In the genomic region with DNA sequence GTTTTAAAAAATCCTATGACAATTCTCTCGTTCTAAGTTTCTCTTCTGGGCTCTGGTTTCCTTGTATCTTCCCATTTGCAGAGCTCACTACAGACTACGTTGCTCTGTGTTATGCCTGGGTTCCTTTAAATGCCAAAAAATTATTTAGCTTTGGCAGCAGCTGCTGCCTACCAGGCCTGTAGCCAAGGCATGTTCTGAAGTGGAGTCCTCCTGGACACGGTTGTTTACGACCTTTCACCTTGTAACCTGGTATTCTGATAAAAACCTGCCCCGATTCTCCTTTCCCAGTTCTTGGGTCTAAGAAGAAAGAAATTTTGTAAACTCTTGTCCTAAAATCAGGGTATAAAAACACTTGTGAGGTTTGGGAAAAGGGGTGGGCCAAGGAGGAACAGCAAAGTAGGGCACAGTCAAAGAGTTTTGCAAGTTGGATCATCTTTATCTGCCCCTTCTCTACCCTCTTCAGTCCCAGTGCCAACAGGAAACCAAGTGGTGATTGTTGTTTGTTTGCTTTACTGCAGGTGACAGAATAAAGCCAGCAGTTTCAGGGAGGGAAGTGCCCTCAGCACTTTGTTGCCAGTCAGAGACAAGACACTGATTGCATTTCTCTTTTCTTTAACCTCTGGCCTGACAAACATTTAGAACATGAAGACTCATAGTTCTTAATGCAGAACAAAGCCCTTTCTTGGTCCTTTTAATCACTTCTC, we compare ENCODE assay signal across 8 cellular contexts. TPM values are rescaled to one million over a fixed set of nuclear protein-coding genes. Genes with fewer than 3 reads are reported as not detected.
A peak's percentile ranks its signal among the peaks of the same experiment; 100 is the strongest.
DNase-seq lines count a peak whose midpoint lies in the region; ATAC-seq and TF ChIP-seq lines count a peak whose summit lies in the region.

No MANE protein-coding gene starts in this region.

- H3K9ac ChIP-seq in duodenal mucosa (ENCODE audit: low read depth in 1 of 2, low read length in 2 of 2) (peak overlapping the region in 1 of 2 donors; percentile 28), neuronal stem cell (ENCODE audit: low read depth, low read length, poor library complexity) (no peak overlapping the region)

- in situ Hi-C loops in GM13976 (cut with MboI; ENCODE audit: low sequenced_read_pairs, unreplicated experiment), result loop anchor here (10.0 kb wide), 2 partner anchors 105 to 165 kb away; no protein-coding TSS in a partner anchor

- no peak overlapping the region for H3K4ac ChIP-seq in neuronal stem cell (ENCODE audit: low read length)

- peak; percentile 74 for DNase-seq in DMS53 treated with DMSO at 0.1 percent for 48 hours (lab: John Stamatoyannopoulos, UW; ENCODE audit: unreplicated experiment)
- peak; percentile 81 for DNase-seq in NCI-H748 (lab: John Stamatoyannopoulos, UW; ENCODE audit: unreplicated experiment)
- DNase-seq in neuronal stem cell (ENCODE audit: low spot score), result no peak
- DNase-seq in NCI-H2227 (lab: John Stamatoyannopoulos, UW; ENCODE audit: unreplicated experiment), result no peak
- DNase-seq in GOT3 (lab: John Stamatoyannopoulos, UW), result no peak
- DNase-seq in GM13976 (ENCODE audit: low spot score), result no peak

- H3K4me1 ChIP-seq in duodenal mucosa (ENCODE audit: control insufficient read depth in 1 of 2, insufficient read depth in 2 of 2, low read length in 2 of 2), result peaks cover 23 to 24% of the 10 kb centered on the region in 2 donors
- peaks cover 6 to 12% of the 10 kb centered on the region in 2 donors for H3K4me1 ChIP-seq in neuronal stem cell (ENCODE audit: control insufficient read depth in 2 of 2, insufficient read depth in 1 of 2, low read depth in 1 of 2, low read length in 2 of 2)

- no peak overlapping the region for H3K14ac ChIP-seq in neuronal stem cell (ENCODE audit: low read length)

- ATAC-seq in GM21529 (IDR thresholded peaks at IDR 0.05; ENCODE audit: unreplicated experiment), result no peak

- no peak overlapping the region for H2AK5ac ChIP-seq in neuronal stem cell (ENCODE audit: low read depth, low read length)

- H4K91ac ChIP-seq in neuronal stem cell (ENCODE audit: low read depth, low read length, poor library complexity), result no peak overlapping the region

- WGBS in neuronal stem cell (ENCODE audit: extremely low coverage in 2 of 2, insufficient read length in 2 of 2, insufficient replicate concordance in 1 of 2), 2 donors, result no CpG with 5 or more reads among the region's 5 CpGs

- H3K27me3 ChIP-seq in duodenal mucosa (ENCODE audit: control insufficient read depth in 1 of 2, insufficient read depth in 2 of 2, low read length in 2 of 2) (no peaks in the 10 kb centered on the region), neuronal stem cell (ENCODE audit: control insufficient read depth in 3 of 3, insufficient read depth in 3 of 3, low read depth in 1 of 3, low read length in 3 of 3) (no peaks in the 10 kb centered on the region)

- H2BK12ac ChIP-seq in neuronal stem cell (ENCODE audit: low read length), result no peak overlapping the region

- no peak overlapping the region for H2BK120ac ChIP-seq in neuronal stem cell (ENCODE audit: low read depth, low read length)

- H3K36me3 ChIP-seq in duodenal mucosa (ENCODE audit: control insufficient read depth in 1 of 2, insufficient read depth in 2 of 2, low read length in 2 of 2) (peaks cover 9 to 14% of the 10 kb centered on the region in 2 donors), neuronal stem cell (replicated peaks in 1 of 2; ENCODE audit: control insufficient read depth in 2 of 2, insufficient read depth in 2 of 2, low read length in 2 of 2) (peaks cover 3 to 12% of the 10 kb centered on the region in 2 donors)

- H3K79me1 ChIP-seq in neuronal stem cell (ENCODE audit: low read depth, low read length), result no peaks in the 10 kb centered on the region

- H3K4me3 ChIP-seq in duodenal mucosa (ENCODE audit: low read depth in 1 of 2, low read length in 2 of 2) (peak overlapping the region in 1 of 2 donors; percentile 1), neuronal stem cell (ENCODE audit: low read length in 2 of 2) (no peak overlapping the region)

- no peak overlapping the region for H3K23ac ChIP-seq in neuronal stem cell (ENCODE audit: low read depth, low read length, poor library complexity)

- H3K18ac ChIP-seq in neuronal stem cell (ENCODE audit: low read length), result no peak overlapping the region

- no peak overlapping the region for H4K8ac ChIP-seq in neuronal stem cell (ENCODE audit: low read depth, low read length)

- no peak overlapping the region for H2BK15ac ChIP-seq in neuronal stem cell (ENCODE audit: low read length)

- no peak overlapping the region for H3K4me2 ChIP-seq in neuronal stem cell (ENCODE audit: insufficient read depth, low read length, poor library complexity, severe bottlenecking)

- H3K27ac ChIP-seq in duodenal mucosa (ENCODE audit: low read depth, low read length) (peak overlapping the region; percentile 41), neuronal stem cell (replicated peaks; ENCODE audit: low read length) (no peak overlapping the region)

- H3K9me3 ChIP-seq in duodenal mucosa (ENCODE audit: control insufficient read depth in 1 of 2, low read length in 2 of 2) (no peaks in the 10 kb centered on the region), neuronal stem cell (replicated peaks in 1 of 2; ENCODE audit: control insufficient read depth in 2 of 2, insufficient read depth in 1 of 2, low read depth in 1 of 2, low read length in 2 of 2) (no peaks in the 10 kb centered on the region)

- peak overlapping the region; percentile 39 for H2AFZ ChIP-seq in neuronal stem cell (ENCODE audit: low read length)

- H2BK5ac ChIP-seq in neuronal stem cell (ENCODE audit: low read length), result no peak overlapping the region

- TF ChIP-seq CTCF in GM13976 (IDR thresholded peaks at IDR 0.05; ENCODE audit: borderline replicate concordance, control extremely low read depth, extremely low read depth, insufficient read depth, missing control alignments), result no peak

RNA-seq across cellular contexts. Expression of a gene that starts 3.1 kb away (rescaled TPM):
- 111 TPM for polyA plus RNA-seq in neuronal stem cell (2013, experiment 1 of 2)
- 115 TPM for polyA plus RNA-seq in neuronal stem cell (2013, experiment 2 of 2)

RNA-seq across cellular contexts. Expression of a gene that starts 22.1 kb away (rescaled TPM):
- polyA plus RNA-seq in neuronal stem cell (2013, experiment 1 of 2), result 0.08 TPM
- 0.12 TPM for polyA plus RNA-seq in neuronal stem cell (2013, experiment 2 of 2)

RNA-seq across cellular contexts. Expression of a gene that starts 35.0 kb away (rescaled TPM):
- 18.0 TPM for polyA plus RNA-seq in neuronal stem cell (2013, experiment 1 of 2)
- polyA plus RNA-seq in neuronal stem cell (2013, experiment 2 of 2), result 20.2 TPM

RNA-seq across cellular contexts. Expression of a gene that starts 35.1 kb away (rescaled TPM):
- 0.10 TPM for polyA plus RNA-seq in neuronal stem cell (2013, experiment 1 of 2)
- 0.10 TPM for polyA plus RNA-seq in neuronal stem cell (2013, experiment 2 of 2)

RNA-seq across cellular contexts. Expression of a gene that starts 41.7 kb away (rescaled TPM):
- 17.1 TPM for polyA plus RNA-seq in neuronal stem cell (2013, experiment 1 of 2)
- polyA plus RNA-seq in neuronal stem cell (2013, experiment 2 of 2), result 17.4 TPM

Comparison
In these comparisons a context has a peak if more than half of its experiments do, and no peak if none do; other contexts are left out.
1. DNase-seq: peak in DMS53 treated with DMSO at 0.1 percent for 48 hours (single experiment) and NCI-H748 (single experiment); none in neuronal stem cell (single experiment), NCI-H2227 (single experiment), GOT3 (single experiment) and GM13976 (single experiment).